8 cellular contexts compared by ENCODE assay signal in the genomic region with DNA sequence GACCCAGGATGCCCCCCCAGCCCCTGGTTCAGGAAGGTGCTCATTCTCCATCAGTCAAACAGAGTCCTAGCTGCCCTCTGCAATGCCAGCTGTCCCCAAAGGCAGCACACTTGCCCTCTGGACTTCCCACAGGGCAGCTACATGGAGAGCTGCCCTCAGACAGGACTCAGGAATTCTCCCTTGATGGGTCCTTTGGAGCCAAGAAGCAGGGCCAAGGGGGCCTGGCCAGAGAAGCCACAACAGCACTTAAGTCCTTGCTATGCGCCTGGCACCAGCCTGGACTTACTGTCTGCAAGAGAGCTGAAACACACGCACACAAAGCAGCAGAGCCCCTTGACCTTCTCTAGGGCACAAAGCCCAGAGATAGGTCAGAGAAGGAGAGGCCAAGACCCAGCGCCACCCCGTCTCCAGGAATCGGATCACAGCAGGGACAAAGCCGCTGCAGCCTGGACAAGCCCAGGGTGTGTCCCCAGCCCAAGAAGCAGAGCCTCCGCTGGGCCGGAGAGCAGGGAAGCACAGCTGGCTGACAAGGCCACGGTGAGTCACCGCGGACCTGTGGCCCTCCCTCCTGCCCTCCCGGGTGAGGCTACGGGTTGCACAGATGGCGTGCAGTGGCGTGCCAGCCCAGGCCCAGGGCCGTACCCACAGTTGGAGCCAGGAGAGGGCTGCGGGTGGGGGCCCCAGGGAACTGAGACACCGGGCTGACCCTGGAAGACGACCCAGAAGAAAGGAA. TPM values are rescaled to one million over a fixed set of nuclear protein-coding genes. Genes with fewer than 3 reads are reported as not detected.
DNase-seq lines count a peak whose midpoint lies in the region; ATAC-seq and TF ChIP-seq lines count a peak whose summit lies in the region.

No MANE protein-coding gene starts in this region.

- TF ChIP-seq CTCF in choroid plexus epithelial cell (conservative IDR thresholded peaks at IDR 0.05; ENCODE audit: low read depth, low read length) (no peak), lung (IDR thresholded peaks at IDR 0.05; ENCODE audit: control extremely low read depth, extremely low read depth) (no peak), tibial artery (IDR thresholded peaks at IDR 0.05) (no peak)

- H3K4me1 ChIP-seq in lung (ENCODE audit: control insufficient read depth in 2 of 2, insufficient read depth in 2 of 2, low read length in 2 of 2): peaks cover 0 to 7% of the 10 kb centered on the region in 2 donors
- H3K4me1 ChIP-seq in tibial artery: peaks cover 0 to 42% (median 26%) of the 10 kb centered on the region in 4 donors

- WGBS in lung, 2 donors: 17 to 20% methylated on average over 19 of the region's 19 CpGs

- peak; percentile 65 for ATAC-seq in lung (ENCODE audit: insufficient read depth, low FRiP score)
- no peak for ATAC-seq in GM21360 (IDR thresholded peaks at IDR 0.05; ENCODE audit: unreplicated experiment)

- H3K9me3 ChIP-seq in lung (ENCODE audit: control insufficient read depth in 2 of 2, insufficient read depth in 1 of 2, low read length in 1 of 2): no peaks in the 10 kb centered on the region
- no peaks in the 10 kb centered on the region for H3K9me3 ChIP-seq in tibial artery

- H3K27ac ChIP-seq in lung (ENCODE audit: low read depth in 1 of 2, low read length in 1 of 2): peak overlapping the region; percentile 30 to 68
- no peak overlapping the region for H3K27ac ChIP-seq in tibial artery

- H3K36me3 ChIP-seq in lung (ENCODE audit: control insufficient read depth in 2 of 2, insufficient read depth in 2 of 2, low read length in 2 of 2) (no peaks in the 10 kb centered on the region), tibial artery (no peaks in the 10 kb centered on the region)

- H3K27me3 ChIP-seq in lung (ENCODE audit: control insufficient read depth, insufficient read depth) (no peaks in the 10 kb centered on the region), tibial artery (peaks cover 0 to 77% of the 10 kb centered on the region in 2 donors)

- DNase-seq in NCI-H1105 treated with DMSO at 0.1 percent for 48 hours (lab: John Stamatoyannopoulos, UW) (peak; percentile 35), NCI-H1105 (lab: John Stamatoyannopoulos, UW) (no peak), H4 (ENCODE audit: low spot score) (peak; percentile 77), NCI-H774 (lab: John Stamatoyannopoulos, UW) (peak; percentile 34), choroid plexus epithelial cell (ENCODE audit: low read depth) (peak; percentile 44), lung (ENCODE audit: low spot score) (peak; percentile 74), tibial artery (peak; percentile 63 to 72)

- intact Hi-C loops in tibial artery (cut with DNase I; ENCODE audit: low total_unique reads): loop anchor here (5.0 to 10.0 kb wide), 2 partner anchors 184 to 461 kb away; no protein-coding TSS in a partner anchor

- H3K4me3 ChIP-seq in choroid plexus epithelial cell (ENCODE audit: low read depth, low read length) (no peak overlapping the region), lung (no peak overlapping the region), tibial artery (peak overlapping the region; percentile 51 to 66)

RNA-seq across cellular contexts. Expression of a gene that starts 1.7 kb away (rescaled TPM):
- total RNA-seq in H4 (2014; rRNA removed; shearing (Covaris generic)): 0.37 and 0.47 TPM in 2 replicates
- 1 to 10 TPM; 5.5 to 8.6 TPM for total RNA-seq in lung
- 1 to 10 TPM; 2.6 to 4.3 TPM for polyA plus RNA-seq in lung

Comparison
In these comparisons a context has a peak if more than half of its experiments do, and no peak if none do; other contexts are left out.
1. H3K4me3 ChIP-seq: peak in tibial artery (2 of 2); none in choroid plexus epithelial cell (single experiment) and lung (single experiment).
2. H3K27ac ChIP-seq: peak in lung (2 of 2); none in tibial artery (0 of 2).